ENCODE assay signal across 18 cellular contexts in genomic region chr22:31170971-31171370, GRCh38. TPM values are rescaled to one million over a fixed set of nuclear protein-coding genes. Genes with fewer than 3 reads are reported as not detected.
DNase-seq lines count a peak whose midpoint lies in the region; ATAC-seq, FAIRE-seq and TF ChIP-seq lines count a peak whose summit lies in the region.
"Had no signal": no experiment of that assay in that cellular context is flagged by ENCODE, and none has a peak within 500 bp of the region (broad histone marks: within the 10 kb centered on the region; RNA-seq: fewer than 3 reads in every experiment).

No MANE protein-coding gene starts in this region.

- TF ChIP-seq EP300 in K562 (IDR thresholded peaks at IDR 0.05; ENCODE audit: low read length) = no peak
- no peak for TF ChIP-seq EP300 in stomach (IDR thresholded peaks at IDR 0.05)

- H3K4me3 Mint-ChIP-seq in HFFc6 = no peak overlapping the region
- H3K4me3 Mint-ChIP-seq in activated CD4-positive, alpha-beta T cell treated with anti-CD3 and anti-CD28 coated beads, Interleukin-2, amount 10 ng/mL, durations not matched to agents 7 days and 5 days = no peak overlapping the region
- H3K4me3 Mint-ChIP-seq: CD14-positive monocyte; CD4-positive, alpha-beta memory T cell; H9 had no signal

- intact Hi-C loops in K562 (cut with micrococcal nuclease) = no loop called here
- intact Hi-C loops in stomach (cut with DNase I; ENCODE audit: low total_unique reads) = no loop called here

- H3K79me2 ChIP-seq in K562 (ENCODE audit: control insufficient read depth, insufficient read depth, low read length) = no peaks in the 10 kb centered on the region; the same call in 2 of the 3 replicates

- H3K4me3 ChIP-seq in K562 (no peak overlapping the region), stomach (no peak overlapping the region), MG63 (no peak overlapping the region)
- H3K4me3 ChIP-seq: BLaER1, GM12878 had no signal

- CTCF ChIA-PET in K562 (lab: Yijun Ruan, JAX; ENCODE audit: low intra/inter-chr PET ratio) = no interaction called here
- CTCF ChIA-PET in activated CD4-positive, alpha-beta T cell treated with anti-CD3 and anti-CD28 coated beads, Interleukin-2, amount 10 ng/mL, durations not matched to agents 7 days and 5 days (lab: Charles Lee) = interaction anchor here (0.6 to 1.2 kb wide), 2 partner anchors 10 to 11 kb away, joined by 3 read pairs; partner anchors contain the start of gene RNF185

- H3K4me1 ChIP-seq in K562 (replicated peaks in 1 of 2; ENCODE audit: control insufficient read depth in 2 of 2, insufficient read depth in 2 of 2, low read length in 2 of 2) = no peaks in the 10 kb centered on the region
- H3K4me1 ChIP-seq in stomach = peaks cover 14 to 76% (median 47%) of the 10 kb centered on the region in 4 donors
- H3K4me1 ChIP-seq: BLaER1 had no signal

- no peaks in the 10 kb centered on the region for H4K20me1 ChIP-seq in K562 (replicated peaks; ENCODE audit: control insufficient read depth, insufficient read depth, low read length)

- no peak overlapping the region for H2AFZ ChIP-seq in K562 (ENCODE audit: low read depth, low read length)

- H3K36me3 ChIP-seq in K562 (ENCODE audit: control insufficient read depth, insufficient read depth, low read length) = no peaks in the 10 kb centered on the region
- peaks cover 5 to 20% (median 17%) of the 10 kb centered on the region in 4 donors for H3K36me3 ChIP-seq in stomach
- peaks cover 39% of the 10 kb centered on the region for H3K36me3 ChIP-seq in MG63

- no TSS peak for BruUV-seq in K562 (replicated peaks; lab: Mats Ljungman, UMichigan)

- DNase-seq in HFFc6 (no peak), K562 (ENCODE audit: extremely low read depth in 1 of 4, low spot score in 3 of 4) (no peak), stomach (no peak), MG63 (no peak), inferior parietal cortex (ENCODE audit: extremely low spot score) (no peak)
- no peak for DNase-seq in activated CD4-positive, alpha-beta T cell treated with anti-CD3 and anti-CD28 coated beads, Interleukin-2, amount 10 ng/mL, durations not matched to agents 7 days and 5 days
- DNase-seq: CD4-positive, alpha-beta memory T cell; DMS153; DND-41; EL; H9 had no signal

- no peak overlapping the region for H3K9ac ChIP-seq in K562 (ENCODE audit: insufficient read depth in 1 of 2, low read depth in 2 of 2, low read length in 2 of 2)
- H3K9ac ChIP-seq: BLaER1, KMS-11 had no signal

- no peak for ATAC-seq in K562
- no peak for ATAC-seq in HG03520 (IDR thresholded peaks at IDR 0.05; ENCODE audit: unreplicated experiment)
- ATAC-seq: GM12878, HepG2 had no signal

- no peak for FAIRE-seq in K562 (lab: Jason Lieb, UNC)
- FAIRE-seq: GM12878, H1, HepG2 had no signal

- no CpG with 5 or more reads among the region's 4 CpGs for WGBS in K562 (ENCODE audit: insufficient coverage, low coverage, missing lambda C conversion rate)
- 95 to 100% (median 99%) methylated on average over 4 of the region's 4 CpGs for WGBS in stomach, 5 donors

- TF ChIP-seq POLR2A in K562 (conservative IDR thresholded peaks at IDR 0.05) (no peak), stomach (IDR thresholded peaks at IDR 0.05) (no peak)

- H3K4me1 Mint-ChIP-seq in HFFc6 (ENCODE audit: low read depth) = peaks cover 47% of the 10 kb centered on the region
- H3K4me1 Mint-ChIP-seq in activated CD4-positive, alpha-beta T cell treated with anti-CD3 and anti-CD28 coated beads, Interleukin-2, amount 10 ng/mL, durations not matched to agents 7 days and 5 days = peaks cover 17% of the 10 kb centered on the region

- no peaks in the 10 kb centered on the region for H3K27me3 ChIP-seq in K562 (ENCODE audit: control insufficient read depth in 2 of 2, insufficient read depth in 2 of 2, low read length in 2 of 2)
- H3K27me3 ChIP-seq in stomach = no peaks in the 10 kb centered on the region
- no peaks in the 10 kb centered on the region for H3K27me3 ChIP-seq in MG63
- H3K27me3 ChIP-seq: BLaER1 had no signal

- no peaks in the 10 kb centered on the region for H3K9me3 Mint-ChIP-seq in HFFc6
- H3K9me3 Mint-ChIP-seq in activated CD4-positive, alpha-beta T cell treated with anti-CD3 and anti-CD28 coated beads, Interleukin-2, amount 10 ng/mL, durations not matched to agents 7 days and 5 days = no peaks in the 10 kb centered on the region
- H3K9me3 Mint-ChIP-seq: CD14-positive monocyte; CD4-positive, alpha-beta memory T cell; H9 had no signal

- H3K27ac ChIP-seq in K562 (ENCODE audit: extremely low read depth, low read depth, low read length) (no peak overlapping the region), stomach (peak overlapping the region in 3 of 5 donors; percentile 28 to 56 (median 38))
- H3K27ac ChIP-seq: BLaER1, KMS-11 had no signal

- H3K9me3 ChIP-seq in K562 (replicated peaks; ENCODE audit: control insufficient read depth, insufficient read depth, low read depth, low read length) (no peaks in the 10 kb centered on the region), stomach (no peaks in the 10 kb centered on the region), MG63 (no peaks in the 10 kb centered on the region)
- H3K9me3 ChIP-seq: BLaER1 had no signal

- POLR2A ChIA-PET in K562 (lab: Yijun Ruan, JAX) = interaction anchor here (0.7 kb wide), 1 partner anchor 46 kb away, joined by 3 read pairs; no protein-coding TSS in a partner anchor
- POLR2A ChIA-PET in activated CD4-positive, alpha-beta T cell treated with anti-CD3 and anti-CD28 coated beads, Interleukin-2, amount 10 ng/mL, durations not matched to agents 7 days and 5 days (lab: Charles Lee) = no interaction called here

- H3K4me2 ChIP-seq in K562 (ENCODE audit: insufficient read depth, low read length) = no peak overlapping the region
- H3K4me2 ChIP-seq: BLaER1, KMS-11 had no signal

- H3K27me3 Mint-ChIP-seq in HFFc6 (ENCODE audit: insufficient read depth) = no peaks in the 10 kb centered on the region; the same call in none of the 2 replicates
- no peaks in the 10 kb centered on the region for H3K27me3 Mint-ChIP-seq in activated CD4-positive, alpha-beta T cell treated with anti-CD3 and anti-CD28 coated beads, Interleukin-2, amount 10 ng/mL, durations not matched to agents 7 days and 5 days
- H3K27me3 Mint-ChIP-seq: CD4-positive, alpha-beta memory T cell had no signal

- H3K36me3 Mint-ChIP-seq in HFFc6 (ENCODE audit: low read depth) = peaks cover 17% of the 10 kb centered on the region
- H3K36me3 Mint-ChIP-seq in activated CD4-positive, alpha-beta T cell treated with anti-CD3 and anti-CD28 coated beads, Interleukin-2, amount 10 ng/mL, durations not matched to agents 7 days and 5 days (ENCODE audit: low read depth) = peaks cover 22% of the 10 kb centered on the region

- in situ Hi-C loops in K562 (cut with MboI) = no loop called here

- TF ChIP-seq CTCF in HFFc6 (IDR thresholded peaks at IDR 0.05) (0 out of 2 replicates have a peak, but pooled peaks have one; percentile 8), K562 (IDR thresholded peaks at IDR 0.05 in 2 of 3, conservative IDR thresholded peaks at IDR 0.05 in 1 of 3; ENCODE audit: insufficient read depth in 2 of 3, low read depth in 1 of 3, low read length in 3 of 3) (no peak), stomach (IDR thresholded peaks at IDR 0.05) (no peak)

- no peaks in the 10 kb centered on the region for H3K9me1 ChIP-seq in K562 (ENCODE audit: control insufficient read depth, insufficient read depth, low read length)

- TF ChIP-seq RAD21 in K562 (CRISPR knock-in tag; conservative IDR thresholded peaks at IDR 0.05 in 1 of 2, IDR thresholded peaks at IDR 0.05 in 1 of 2) = no peak

- no peak overlapping the region for H3K27ac Mint-ChIP-seq in HFFc6
- H3K27ac Mint-ChIP-seq in activated CD4-positive, alpha-beta T cell treated with anti-CD3 and anti-CD28 coated beads, Interleukin-2, amount 10 ng/mL, durations not matched to agents 7 days and 5 days = no peak overlapping the region
- H3K27ac Mint-ChIP-seq: CD4-positive, alpha-beta memory T cell; H9 had no signal

RNA-seq across cellular contexts. Expression of gene RNF185, which starts 11.0 kb away (rescaled TPM):
- 10 to 100 TPM; 28.1 to 34.2 (median 30.0) TPM for total RNA-seq in HFFc6 (2021; fragmentation: NEBNext Ultra II Directional; extraction: Animal tissue kit (Norgen Biotek cat#: 25700))
- total RNA-seq in K562 (2011; cell fraction: chromatin; rRNA removed; ENCODE audit: low replicate concordance) = 16.7 and 17.6 TPM in 2 replicates
- 11.6 and 13.5 TPM in 2 replicates for total RNA-seq in K562 (2011; cell fraction: nucleolus; rRNA removed)
- total RNA-seq in K562 (2011; cell fraction: nucleoplasm; rRNA removed) = 13.2 and 14.4 TPM in 2 replicates
- total RNA-seq in K562 (2014; rRNA removed) (6.5 and 8.4 TPM in 2 replicates), K562 (2014; rRNA removed; fragmentation: Illumina TruSeq; extraction: Trizol) (9.3 and 9.5 TPM in 2 replicates), K562 (2015; rRNA removed; fragmentation: Illumina TruSeq; extraction: Trizol) (10.8 and 12.5 TPM in 2 replicates), K562 (2021) (11.1 and 11.8 TPM in 2 replicates), stomach (10 to 100 TPM in 4 of 5 donors, 1 to 10 TPM in 1; 3.5 to 35.7 (median 24.4) TPM)
- polyA plus RNA-seq in K562 (2011; rRNA removed) (17.6 and 18.3 TPM in 2 replicates), K562 (2014; fragmentation: Illumina TruSeq; extraction: Trizol) (14.2 and 17.1 TPM in 2 replicates), K562 (2014; fragmentation: Nextera tagmentation; extraction: Ambion mirVana) (1 to 10 TPM; 6.7 to 9.3 TPM), K562 (2014; rRNA removed) (15.2 and 15.5 TPM in 2 replicates), stomach (10 to 100 TPM; 18.9 to 25.4 (median 19.2) TPM)
- 12.6 and 14.4 TPM in 2 replicates for polyA plus RNA-seq in K562 (2011; cell fraction: cytosol; rRNA removed)
- polyA plus RNA-seq in K562 (2011; cell fraction: nucleus; rRNA removed) = 22.5 and 24.9 TPM in 2 replicates
- 10.8 and 23.1 TPM in 2 replicates for polyA plus RNA-seq in K562 (2012)
- polyA minus RNA-seq in K562 (2011; rRNA and poly(A)+ RNA removed) = 7.0 and 9.9 TPM in 2 replicates
- 3.9 and 4.7 TPM in 2 replicates for polyA minus RNA-seq in K562 (2011; cell fraction: cytosol; rRNA and poly(A)+ RNA removed)
- polyA minus RNA-seq in K562 (2011; cell fraction: nucleus; rRNA and poly(A)+ RNA removed) = 4.6 and 5.1 TPM in 2 replicates
- 39.1 and 46.0 TPM in 2 replicates for total RNA-seq in MG63 (2014; rRNA removed; shearing (Covaris generic); ENCODE audit: low replicate concordance)
- total RNA-seq in activated CD4-positive, alpha-beta T cell treated with anti-CD3 and anti-CD28 coated beads, Interleukin-2, amount 10 ng/mL, durations not matched to agents 7 days and 5 days = 10 to 100 TPM; 19.7 to 20.4 TPM

RNA-seq across cellular contexts. Expression of gene PLA2G3, which starts 30.7 kb away (rescaled TPM):
- under 1 TPM in 1 of 6 experiments, not detected in 5; 0.05 TPM for total RNA-seq in HFFc6 (2021; fragmentation: NEBNext Ultra II Directional; extraction: Animal tissue kit (Norgen Biotek cat#: 25700))
- total RNA-seq in K562 (2011; cell fraction: chromatin; rRNA removed; ENCODE audit: low replicate concordance) = 1.2 and 3.3 TPM in 2 replicates
- 3.2 and 3.5 TPM in 2 replicates for total RNA-seq in K562 (2011; cell fraction: nucleolus; rRNA removed)
- 1.9 TPM in 2 replicates for total RNA-seq in K562 (2011; cell fraction: nucleoplasm; rRNA removed)
- total RNA-seq in K562 (2014; rRNA removed) = 0.53 and 0.68 TPM in 2 replicates
- 0.22 and 0.36 TPM in 2 replicates for total RNA-seq in K562 (2014; rRNA removed; fragmentation: Illumina TruSeq; extraction: Trizol)
- 0.76 and 1.1 TPM in 2 replicates for total RNA-seq in K562 (2015; rRNA removed; fragmentation: Illumina TruSeq; extraction: Trizol)
- total RNA-seq in K562 (2021) = 0.64 and 0.98 TPM in 2 replicates
- polyA plus RNA-seq in K562 (2011; rRNA removed) = 1.4 and 5.4 TPM in 2 replicates
- polyA plus RNA-seq in K562 (2011; cell fraction: cytosol; rRNA removed) = 1.7 and 4.2 TPM in 2 replicates
- polyA plus RNA-seq in K562 (2011; cell fraction: nucleus; rRNA removed) = 5.9 and 19.6 TPM in 2 replicates
- polyA plus RNA-seq in K562 (2012) = 0.57 and 1.5 TPM in 2 replicates
- 0.48 and 0.78 TPM in 2 replicates for polyA plus RNA-seq in K562 (2014; fragmentation: Illumina TruSeq; extraction: Trizol)
- polyA plus RNA-seq in K562 (2014; fragmentation: Nextera tagmentation; extraction: Ambion mirVana) = under 1 TPM; 0.18 to 0.20 TPM
- 0.77 and 1.2 TPM in 2 replicates for polyA plus RNA-seq in K562 (2014; rRNA removed)
- 0.53 and 1.6 TPM in 2 replicates for polyA minus RNA-seq in K562 (2011; rRNA and poly(A)+ RNA removed)
- polyA minus RNA-seq in K562 (2011; cell fraction: cytosol; rRNA and poly(A)+ RNA removed) = 0.86 and 3.0 TPM in 2 replicates
- 1.1 and 4.9 TPM in 2 replicates for polyA minus RNA-seq in K562 (2011; cell fraction: nucleus; rRNA and poly(A)+ RNA removed)
- total RNA-seq in stomach = not detected
- polyA plus RNA-seq in stomach = 1 to 10 TPM in 1 of 3 donors, under 1 TPM in 1, not detected in 1; 0.75 to 2.5 TPM
- not detected in 2 replicates for total RNA-seq in MG63 (2014; rRNA removed; shearing (Covaris generic); ENCODE audit: low replicate concordance)
- not detected for total RNA-seq in activated CD4-positive, alpha-beta T cell treated with anti-CD3 and anti-CD28 coated beads, Interleukin-2, amount 10 ng/mL, durations not matched to agents 7 days and 5 days
- total RNA-seq: CD4-positive, alpha-beta memory T cell; GM12878 had no signal
- polyA plus RNA-seq: CD14-positive monocyte; CD4-positive, alpha-beta memory T cell had no signal

RNA-seq across cellular contexts. Expression of gene LIMK2, which starts 41.1 kb away (rescaled TPM):
- 10 to 100 TPM; 27.9 to 31.4 (median 28.9) TPM for total RNA-seq in HFFc6 (2021; fragmentation: NEBNext Ultra II Directional; extraction: Animal tissue kit (Norgen Biotek cat#: 25700))
- 40.3 and 41.1 TPM in 2 replicates for total RNA-seq in K562 (2011; cell fraction: chromatin; rRNA removed; ENCODE audit: low replicate concordance)
- 17.3 and 19.1 TPM in 2 replicates for total RNA-seq in K562 (2011; cell fraction: nucleolus; rRNA removed)
- total RNA-seq in K562 (2011; cell fraction: nucleoplasm; rRNA removed) = 26.4 and 30.2 TPM in 2 replicates
- total RNA-seq in K562 (2014; rRNA removed) = 11.1 and 14.5 TPM in 2 replicates
- 8.0 and 8.5 TPM in 2 replicates for total RNA-seq in K562 (2014; rRNA removed; fragmentation: Illumina TruSeq; extraction: Trizol)
- total RNA-seq in K562 (2015; rRNA removed; fragmentation: Illumina TruSeq; extraction: Trizol) = 7.9 and 8.9 TPM in 2 replicates
- 14.2 TPM in 2 replicates for total RNA-seq in K562 (2021)
- 4.3 and 6.6 TPM in 2 replicates for polyA plus RNA-seq in K562 (2011; rRNA removed)
- 5.3 and 5.8 TPM in 2 replicates for polyA plus RNA-seq in K562 (2011; cell fraction: cytosol; rRNA removed)
- polyA plus RNA-seq in K562 (2011; cell fraction: nucleus; rRNA removed) = 12.7 and 15.5 TPM in 2 replicates
- 8.8 and 9.2 TPM in 2 replicates for polyA plus RNA-seq in K562 (2012)
- 12.0 and 12.3 TPM in 2 replicates for polyA plus RNA-seq in K562 (2014; fragmentation: Illumina TruSeq; extraction: Trizol)
- 1 to 10 TPM; 1.1 to 1.3 TPM for polyA plus RNA-seq in K562 (2014; fragmentation: Nextera tagmentation; extraction: Ambion mirVana)
- polyA plus RNA-seq in K562 (2014; rRNA removed) = 5.9 and 9.0 TPM in 2 replicates
- polyA minus RNA-seq in K562 (2011; rRNA and poly(A)+ RNA removed) = 7.1 and 8.2 TPM in 2 replicates
- 3.5 and 3.9 TPM in 2 replicates for polyA minus RNA-seq in K562 (2011; cell fraction: cytosol; rRNA and poly(A)+ RNA removed)
- 7.9 and 14.3 TPM in 2 replicates for polyA minus RNA-seq in K562 (2011; cell fraction: nucleus; rRNA and poly(A)+ RNA removed)
- 100 to 1,000 TPM in 3 of 5 donors, 10 to 100 TPM in 2; 96.3 to 541 (median 124) TPM for total RNA-seq in stomach
- polyA plus RNA-seq in stomach = 10 to 100 TPM; 19.9 to 26.6 (median 24.0) TPM
- 5.3 and 7.9 TPM in 2 replicates for total RNA-seq in MG63 (2014; rRNA removed; shearing (Covaris generic); ENCODE audit: low replicate concordance)
- total RNA-seq in activated CD4-positive, alpha-beta T cell treated with anti-CD3 and anti-CD28 coated beads, Interleukin-2, amount 10 ng/mL, durations not matched to agents 7 days and 5 days = 10 to 100 TPM; 48.6 to 54.5 TPM

RNA-seq across cellular contexts. Expression of gene INPP5J, which starts 48.2 kb away (rescaled TPM):
- total RNA-seq in HFFc6 (2021; fragmentation: NEBNext Ultra II Directional; extraction: Animal tissue kit (Norgen Biotek cat#: 25700)) = 1 to 10 TPM in 4 of 6 experiments, under 1 TPM in 2; 0.69 to 1.6 (median 1.0) TPM
- total RNA-seq in K562 (2011; cell fraction: chromatin; rRNA removed; ENCODE audit: low replicate concordance) = 1.5 and 3.2 TPM in 2 replicates
- total RNA-seq in K562 (2011; cell fraction: nucleolus; rRNA removed) = 1.2 and 3.2 TPM in 2 replicates
- 2.4 and 2.7 TPM in 2 replicates for total RNA-seq in K562 (2011; cell fraction: nucleoplasm; rRNA removed)
- total RNA-seq in K562 (2014; rRNA removed) (5.9 and 6.4 TPM in 2 replicates), K562 (2014; rRNA removed; fragmentation: Illumina TruSeq; extraction: Trizol) (1.9 and 2.7 TPM in 2 replicates), K562 (2015; rRNA removed; fragmentation: Illumina TruSeq; extraction: Trizol) (5.8 and 6.7 TPM in 2 replicates), K562 (2021) (6.3 and 7.0 TPM in 2 replicates), stomach (10 to 100 TPM in 2 of 5 donors, 1 to 10 TPM in 3; 1.8 to 34.4 (median 9.6) TPM)
- polyA plus RNA-seq in K562 (2011; rRNA removed) (1.6 and 21.8 TPM in 2 replicates), K562 (2014; fragmentation: Illumina TruSeq; extraction: Trizol) (4.8 and 5.4 TPM in 2 replicates), K562 (2014; fragmentation: Nextera tagmentation; extraction: Ambion mirVana) (under 1 TPM; 0.10 to 0.78 TPM), K562 (2014; rRNA removed) (5.4 and 6.0 TPM in 2 replicates), stomach (1 to 10 TPM; 5.5 to 9.5 (median 7.5) TPM)
- polyA plus RNA-seq in K562 (2011; cell fraction: cytosol; rRNA removed) = 4.8 and 29.8 TPM in 2 replicates
- polyA plus RNA-seq in K562 (2011; cell fraction: nucleus; rRNA removed) = 4.7 and 21.8 TPM in 2 replicates
- 6.0 and 10.4 TPM in 2 replicates for polyA plus RNA-seq in K562 (2012)
- 1.2 and 7.5 TPM in 2 replicates for polyA minus RNA-seq in K562 (2011; rRNA and poly(A)+ RNA removed)
- 1.4 and 21.9 TPM in 2 replicates for polyA minus RNA-seq in K562 (2011; cell fraction: cytosol; rRNA and poly(A)+ RNA removed)
- polyA minus RNA-seq in K562 (2011; cell fraction: nucleus; rRNA and poly(A)+ RNA removed) = 0.81 and 6.4 TPM in 2 replicates
- not detected in 2 replicates for total RNA-seq in MG63 (2014; rRNA removed; shearing (Covaris generic); ENCODE audit: low replicate concordance)
- total RNA-seq in activated CD4-positive, alpha-beta T cell treated with anti-CD3 and anti-CD28 coated beads, Interleukin-2, amount 10 ng/mL, durations not matched to agents 7 days and 5 days = not detected
- polyA plus RNA-seq: CD14-positive monocyte; CD4-positive, alpha-beta memory T cell had no signal
